ENCODE assay signal across 11 cellular contexts in the genomic region with DNA sequence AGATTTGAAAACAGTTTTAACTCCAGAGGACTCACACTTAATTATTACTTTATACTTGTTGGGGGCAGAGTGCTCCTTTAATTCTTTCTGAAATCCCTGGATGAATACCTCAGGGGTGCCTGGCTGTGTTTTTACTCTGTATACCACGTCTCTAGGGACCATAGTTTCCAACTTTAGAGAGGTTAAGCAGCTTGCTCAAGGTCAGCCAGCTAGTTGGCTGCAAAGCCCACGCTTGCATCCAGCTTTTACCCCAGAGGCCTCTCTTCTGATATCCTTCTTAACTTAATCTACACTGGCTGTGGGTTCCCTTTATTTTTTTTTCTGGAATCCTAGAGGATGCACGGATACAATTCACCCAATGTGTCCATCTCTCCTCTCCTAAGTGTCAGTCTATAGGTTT. TPM values are rescaled to one million over a fixed set of nuclear protein-coding genes. Genes with fewer than 3 reads are reported as not detected.
DNase-seq lines count a peak whose midpoint lies in the region; ATAC-seq and TF ChIP-seq lines count a peak whose summit lies in the region.
"Had no signal": no experiment of that assay in that cellular context is flagged by ENCODE, and none has a peak within 500 bp of the region (broad histone marks: within the 10 kb centered on the region; RNA-seq: fewer than 3 reads in every experiment).

No MANE protein-coding gene starts in this region.

- H3K9me3 ChIP-seq in SK-N-MC (ENCODE audit: low read depth, low read length) (no peaks in the 10 kb centered on the region), osteoblast (ENCODE audit: low read depth, low read length) (no peaks in the 10 kb centered on the region)

- H3K4me3 ChIP-seq in ACC112 (ENCODE audit: low read depth, low read length) (peak overlapping the region; percentile 75), SK-N-MC (peak overlapping the region; percentile 58), foreskin fibroblast (ENCODE audit: low read depth in 1 of 2, low read length in 2 of 2) (peak overlapping the region; percentile 65 to 69), osteoblast (ENCODE audit: insufficient read depth, low read length) (peak overlapping the region; percentile 76)

- no peak for ATAC-seq in activated CD4-positive, alpha-beta T cell treated with anti-CD3 and anti-CD28 coated beads for 36 hours
- ATAC-seq in natural killer cell treated with Interleukin-12 subunit alpha and Interleukin-12 subunit beta and Interleukin-15 and Interleukin-18, amount 100 ng/mL, for 72 hours = no peak
- ATAC-seq: left lobe of liver had no signal

- no peak overlapping the region for H3K9ac ChIP-seq in SK-N-MC (ENCODE audit: insufficient read length)

- peaks cover 12% of the 10 kb centered on the region for H3K27me3 Mint-ChIP-seq in activated CD4-positive, alpha-beta T cell treated with anti-CD3 and anti-CD28 coated beads for 36 hours
- H3K27me3 Mint-ChIP-seq in natural killer cell treated with Interleukin-12 subunit alpha and Interleukin-12 subunit beta and Interleukin-15 and Interleukin-18, amount 100 ng/mL, for 72 hours = no peaks in the 10 kb centered on the region

- peaks cover 23% of the 10 kb centered on the region for H3K4me1 ChIP-seq in ACC112 (ENCODE audit: control insufficient read depth, insufficient read depth, low read length, unreplicated experiment)
- peaks cover 42% of the 10 kb centered on the region for H3K4me1 ChIP-seq in osteoblast (ENCODE audit: insufficient read depth, low read length)

- H3K36me3 Mint-ChIP-seq in activated CD4-positive, alpha-beta T cell treated with anti-CD3 and anti-CD28 coated beads for 36 hours (ENCODE audit: low read depth) = no peaks in the 10 kb centered on the region
- H3K36me3 Mint-ChIP-seq in natural killer cell treated with Interleukin-12 subunit alpha and Interleukin-12 subunit beta and Interleukin-15 and Interleukin-18, amount 100 ng/mL, for 72 hours = no peaks in the 10 kb centered on the region

- TF ChIP-seq CTCF in foreskin fibroblast (IDR thresholded peaks at IDR 0.05; ENCODE audit: low read depth, low read length) = no peak
- TF ChIP-seq CTCF in osteoblast (IDR thresholded peaks at IDR 0.05; ENCODE audit: extremely low read depth, low read depth, low read length) = no peak

- intact Hi-C loops in activated CD4-positive, alpha-beta T cell treated with anti-CD3 and anti-CD28 coated beads for 36 hours (cut with DNase I, micrococcal nuclease) = no loop called here

- H3K36me3 ChIP-seq in ACC112 (ENCODE audit: insufficient read depth, low read length) (no peaks in the 10 kb centered on the region), SK-N-MC (ENCODE audit: insufficient read depth, low read length) (no peaks in the 10 kb centered on the region), osteoblast (ENCODE audit: insufficient read depth, low read length) (no peaks in the 10 kb centered on the region)

- POLR2A ChIA-PET in activated CD4-positive, alpha-beta T cell treated with anti-CD3 and anti-CD28 coated beads for 36 hours (lab: Charles Lee) = no interaction called here

- no peak overlapping the region for H3K27ac Mint-ChIP-seq in activated CD4-positive, alpha-beta T cell treated with anti-CD3 and anti-CD28 coated beads for 36 hours
- H3K27ac Mint-ChIP-seq in natural killer cell treated with Interleukin-12 subunit alpha and Interleukin-12 subunit beta and Interleukin-15 and Interleukin-18, amount 100 ng/mL, for 72 hours = no peak overlapping the region

- H3K4me3 Mint-ChIP-seq in activated CD4-positive, alpha-beta T cell treated with anti-CD3 and anti-CD28 coated beads for 36 hours = no peak overlapping the region
- H3K4me3 Mint-ChIP-seq in natural killer cell treated with Interleukin-12 subunit alpha and Interleukin-12 subunit beta and Interleukin-15 and Interleukin-18, amount 100 ng/mL, for 72 hours = no peak overlapping the region

- H2AFZ ChIP-seq in ACC112 (ENCODE audit: low read length, unreplicated experiment) (peak overlapping the region; percentile 9), osteoblast (ENCODE audit: low read length) (no peak overlapping the region)

- H3K9me3 Mint-ChIP-seq in activated CD4-positive, alpha-beta T cell treated with anti-CD3 and anti-CD28 coated beads for 36 hours (ENCODE audit: low read depth) = no peaks in the 10 kb centered on the region
- no peaks in the 10 kb centered on the region for H3K9me3 Mint-ChIP-seq in natural killer cell treated with Interleukin-12 subunit alpha and Interleukin-12 subunit beta and Interleukin-15 and Interleukin-18, amount 100 ng/mL, for 72 hours

- CTCF ChIA-PET in activated CD4-positive, alpha-beta T cell treated with anti-CD3 and anti-CD28 coated beads for 36 hours (lab: Charles Lee) = interaction anchor here (0.6 kb wide), 1 partner anchor 8 kb away, joined by 3 read pairs; no protein-coding TSS in a partner anchor

- H3K27me3 ChIP-seq in ACC112 (ENCODE audit: insufficient read depth, low read length) (no peaks in the 10 kb centered on the region), osteoblast (ENCODE audit: insufficient read depth, low read length) (no peaks in the 10 kb centered on the region)

- H3K4me2 ChIP-seq in osteoblast (ENCODE audit: insufficient read depth, low read length) = peak overlapping the region; percentile 90

- H4K20me1 ChIP-seq in osteoblast (ENCODE audit: insufficient read depth, low read length) = no peaks in the 10 kb centered on the region

- H3K79me2 ChIP-seq in ACC112 (ENCODE audit: control insufficient read depth, insufficient read depth, low read length, unreplicated experiment) (peaks cover 33% of the 10 kb centered on the region), osteoblast (ENCODE audit: insufficient read depth, low read length) (peaks cover 55% of the 10 kb centered on the region)

- H3K27ac ChIP-seq in ACC112 (ENCODE audit: low read depth, low read length) (no peak overlapping the region), SK-N-MC (no peak overlapping the region), osteoblast (ENCODE audit: low read depth, low read length) (peak overlapping the region; percentile 66)

- no peak for DNase-seq in SK-N-MC (ENCODE audit: low read depth, low spot score)
- peak in 1 of 2 donors; percentile 52 for DNase-seq in foreskin fibroblast
- no peak for DNase-seq in osteoblast (ENCODE audit: insufficient read length, low spot score, missing footprints)
- DNase-seq in hepatic stellate cell (ENCODE audit: low spot score) = no peak
- DNase-seq in NCI-H146 treated with DMSO at 0.1 percent for 48 hours (lab: John Stamatoyannopoulos, UW; ENCODE audit: unreplicated experiment) = no peak
- no peak for DNase-seq in activated CD4-positive, alpha-beta T cell treated with anti-CD3 and anti-CD28 coated beads for 36 hours
- DNase-seq in natural killer cell treated with Interleukin-12 subunit alpha and Interleukin-12 subunit beta and Interleukin-15 and Interleukin-18, amount 100 ng/mL, for 72 hours (ENCODE audit: low spot score) = no peak
- DNase-seq: cerebellar nuclear complex, NCI-H1694 had no signal

- H3K4me1 Mint-ChIP-seq in activated CD4-positive, alpha-beta T cell treated with anti-CD3 and anti-CD28 coated beads for 36 hours = no peaks in the 10 kb centered on the region
- no peaks in the 10 kb centered on the region for H3K4me1 Mint-ChIP-seq in natural killer cell treated with Interleukin-12 subunit alpha and Interleukin-12 subunit beta and Interleukin-15 and Interleukin-18, amount 100 ng/mL, for 72 hours (ENCODE audit: low read depth in 2 of 2)

RNA-seq across cellular contexts. Expression of gene PDZRN3, which starts 1.4 kb away (rescaled TPM):
- 18.3 and 26.4 TPM in 2 replicates for total RNA-seq in osteoblast
- total RNA-seq in activated CD4-positive, alpha-beta T cell treated with anti-CD3 and anti-CD28 coated beads for 36 hours = not detected
- total RNA-seq in natural killer cell treated with Interleukin-12 subunit alpha and Interleukin-12 subunit beta and Interleukin-15 and Interleukin-18, amount 100 ng/mL, for 72 hours = not detected

Comparison
In these comparisons a context has a peak if more than half of its experiments do, and no peak if none do; other contexts are left out.
1. RNA of gene PDZRN3, which starts 1.4 kb away (total RNA-seq): 18.3 to 26.4 TPM in osteoblast; not detected in activated CD4-positive, alpha-beta T cell treated with anti-CD3 and anti-CD28 coated beads for 36 hours and not detected in natural killer cell treated with Interleukin-12 subunit alpha and Interleukin-12 subunit beta and Interleukin-15 and Interleukin-18, amount 100 ng/mL, for 72 hours; every median in the first group is over 10 times any median in the second.
2. Peak in every context shown above with its lines, with median percentiles within 50 percentile points of each other: H3K4me3 ChIP-seq.